2 cellular contexts compared by ENCODE assay signal in the genomic region with DNA sequence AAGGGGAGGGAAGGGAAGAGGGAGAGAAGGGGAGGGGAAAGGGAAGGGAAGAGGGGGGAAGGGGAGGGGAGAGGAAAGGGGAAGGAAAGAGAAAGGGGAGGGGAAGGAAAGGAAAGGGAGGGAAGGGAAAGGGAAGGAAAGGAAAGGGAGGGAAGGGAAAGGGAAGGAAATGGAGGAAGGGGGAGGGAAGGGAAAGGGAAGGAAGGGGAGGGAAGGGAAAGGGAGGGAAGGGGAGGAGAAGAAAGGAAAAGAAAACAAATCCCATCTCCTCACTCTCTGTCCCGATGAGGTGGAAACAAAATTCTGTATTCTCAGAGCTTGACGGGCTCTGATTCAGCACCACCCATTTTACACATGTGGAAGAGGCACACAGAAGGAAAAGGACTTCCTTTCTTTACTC.
TF ChIP-seq lines count a peak whose summit lies in the region.

No MANE protein-coding gene starts in this region.

TF ChIP-seq in IMR-90, 13 proteins besides CTCF, POLR2A, EP300 and RAD21:
- TF ChIP-seq CHD1 (IDR thresholded peaks at IDR 0.05; ENCODE audit: low read depth, low read length): no peak
- no peak for TF ChIP-seq ELK1 (IDR thresholded peaks at IDR 0.05; ENCODE audit: borderline replicate concordance, low read depth, low read length)

TF ChIP-seq in H1, 55 proteins besides CTCF, POLR2A, EP300 and RAD21:
- TF ChIP-seq YY1 (IDR thresholded peaks at IDR 0.05; ENCODE audit: low read depth, low read length) (no peak), CBX8 (IDR thresholded peaks at IDR 0.05; ENCODE audit: borderline replicate concordance, low read depth, low read length) (no peak), ZNF274 (IDR thresholded peaks at IDR 0.05; ENCODE audit: borderline replicate concordance, extremely low read depth, low read length) (no peak)
